1 cellular context compared by ENCODE assay signal in the genomic region with DNA sequence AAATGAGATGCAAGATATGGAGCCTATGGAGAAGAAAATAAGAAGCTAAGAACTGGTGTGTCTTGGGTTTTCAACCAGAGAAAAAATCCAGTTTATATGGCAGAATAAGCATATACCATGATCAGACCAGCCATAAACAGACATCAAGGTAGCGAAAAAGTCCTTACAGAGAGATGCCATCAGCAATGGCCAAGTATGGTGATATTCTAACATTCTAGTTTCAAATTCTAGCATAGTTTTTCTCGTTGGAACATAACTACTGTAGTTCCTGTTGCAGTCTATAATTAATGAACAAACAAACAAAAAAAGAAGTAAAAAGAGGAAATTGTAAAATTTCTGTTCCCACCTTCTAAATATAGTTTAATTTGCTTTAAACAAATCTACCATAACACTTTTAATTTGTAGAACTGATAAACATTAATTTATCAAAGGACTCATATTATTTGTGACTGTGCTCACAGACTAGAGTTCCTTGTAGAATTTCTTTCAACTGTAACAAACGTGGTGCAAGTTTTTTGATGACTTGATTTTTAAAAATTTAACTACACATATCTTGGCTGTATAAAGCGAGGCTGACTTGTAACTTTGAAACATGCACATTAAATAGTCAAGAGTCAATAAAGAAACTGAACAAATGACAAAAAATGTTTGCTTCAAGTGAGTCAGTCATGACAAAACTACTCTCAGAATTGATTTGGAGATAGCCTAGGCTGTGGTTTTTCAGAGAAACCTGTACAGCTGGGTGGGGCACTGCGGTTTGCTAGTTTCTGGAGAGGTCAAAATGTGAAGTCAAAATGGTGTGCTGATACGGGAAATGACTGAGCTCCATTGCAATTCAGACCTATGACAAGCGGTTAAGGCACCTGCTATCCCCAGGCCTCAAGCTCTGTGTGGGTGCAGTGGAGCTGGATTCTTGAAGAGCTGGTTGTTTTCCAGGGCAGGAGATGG.
TF ChIP-seq lines count a peak whose summit lies in the region.

No MANE protein-coding gene starts in this region.

TF ChIP-seq in HCT116, 20 proteins besides CTCF, POLR2A, EP300 and RAD21 (continued from another document):
- TF ChIP-seq SRF (IDR thresholded peaks at IDR 0.05; ENCODE audit: low read depth) (peak; percentile 43; the same call in 1 of the 2 replicates), ZNF274 (IDR thresholded peaks at IDR 0.05; ENCODE audit: low read depth, low read length) (no peak), POLR2AphosphoS5 (IDR thresholded peaks at IDR 0.05; ENCODE audit: low read depth, low read length) (no peak), SP1 (IDR thresholded peaks at IDR 0.05; ENCODE audit: low read depth) (peak; percentile 81), TCF7L2 (IDR thresholded peaks at IDR 0.05; ENCODE audit: borderline replicate concordance, extremely low read depth, insufficient read depth, insufficient read length) (no peak)
